Comparison of ENCODE assay signal across 16 cellular contexts in genomic region chr5:84685121-84685520, GRCh38.
DNase-seq lines count a peak whose midpoint lies in the region; ATAC-seq and TF ChIP-seq lines count a peak whose summit lies in the region.
"Had no signal": no experiment of that assay in that cellular context is flagged by ENCODE, and none has a peak within 500 bp of the region (broad histone marks: within the 10 kb centered on the region; RNA-seq: fewer than 3 reads in every experiment).

No MANE protein-coding gene starts in this region.

- CTCF ChIA-PET in WTC11 (lab: Charles Lee) = no interaction called here

- peaks cover 7% of the 10 kb centered on the region; the same call in 1 of the 3 replicates for H3K4me1 Mint-ChIP-seq in GM23338
- peaks cover 17% of the 10 kb centered on the region for H3K4me1 Mint-ChIP-seq in WTC11
- no peaks in the 10 kb centered on the region for H3K4me1 Mint-ChIP-seq in neural progenitor cell
- H3K4me1 Mint-ChIP-seq: CD14-positive monocyte; CD4-positive, alpha-beta memory T cell had no signal

- H3K27me3 ChIP-seq in GM23338 (ENCODE audit: insufficient read depth) = no peaks in the 10 kb centered on the region
- H3K27me3 ChIP-seq in neural progenitor cell = no peaks in the 10 kb centered on the region
- H3K27me3 ChIP-seq: BLaER1 had no signal

- no peaks in the 10 kb centered on the region for H3K9me3 ChIP-seq in neural progenitor cell (ENCODE audit: low read depth)
- H3K9me3 ChIP-seq: BLaER1 had no signal

- no peaks in the 10 kb centered on the region for H3K79me2 ChIP-seq in GM23338 (replicated peaks; ENCODE audit: insufficient read depth)
- no peaks in the 10 kb centered on the region for H3K79me2 ChIP-seq in neural progenitor cell (ENCODE audit: low read depth)

- H3K4me1 ChIP-seq in GM23338 (ENCODE audit: insufficient read depth) (no peaks in the 10 kb centered on the region; the same call in 1 of the 2 replicates), neural progenitor cell (no peaks in the 10 kb centered on the region)
- H3K4me1 ChIP-seq: BLaER1 had no signal

- no peaks in the 10 kb centered on the region for H3K9me2 ChIP-seq in GM23338 (ENCODE audit: insufficient read depth)

- DNase-seq in GM23338 (ENCODE audit: low spot score) = no peak
- DNase-seq in WTC11 (ENCODE audit: low spot score) = no peak
- DNase-seq in fibroblast of the aortic adventitia (ENCODE audit: low read depth) = peak; percentile 17
- no peak for DNase-seq in neural progenitor cell (ENCODE audit: low spot score)
- no peak for DNase-seq in SW480 (ENCODE audit: low spot score)
- no peak for DNase-seq in HUDEP-2 (lab: John Stamatoyannopoulos, UW; ENCODE audit: unreplicated experiment in 76 of 76)
- DNase-seq: 8988T; CD4-positive, alpha-beta memory T cell; DMS153; DMS79; GDM1; HCEC 1CT; IMR-90 had no signal

- H2AFZ ChIP-seq in GM23338 (no peak overlapping the region), neural progenitor cell (replicated peaks) (peak overlapping the region; percentile 43)

- no peak for ATAC-seq in GM23338
- ATAC-seq in WTC11 = no peak
- no peak for ATAC-seq in GM19035 (IDR thresholded peaks at IDR 0.05; ENCODE audit: unreplicated experiment)

- peak overlapping the region; percentile 62 for H3K27ac Mint-ChIP-seq in GM23338
- peak overlapping the region; percentile 26; the same call in 1 of the 2 replicates for H3K27ac Mint-ChIP-seq in WTC11
- no peak overlapping the region for H3K27ac Mint-ChIP-seq in neural progenitor cell
- H3K27ac Mint-ChIP-seq: CD14-positive monocyte; CD4-positive, alpha-beta memory T cell had no signal

- TF ChIP-seq CTCF in GM23338 (conservative IDR thresholded peaks at IDR 0.05; ENCODE audit: low read depth in 2 of 2) (no peak), WTC11 (IDR thresholded peaks at IDR 0.05) (no peak), fibroblast of the aortic adventitia (IDR thresholded peaks at IDR 0.05; ENCODE audit: insufficient read depth, low read length) (no peak), neural progenitor cell (IDR thresholded peaks at IDR 0.05) (no peak)

- H3K27ac ChIP-seq in GM23338 (ENCODE audit: low read depth) = no peak overlapping the region
- H3K27ac ChIP-seq in neural progenitor cell = no peak overlapping the region
- H3K27ac ChIP-seq: BLaER1 had no signal

- H3K4me3 Mint-ChIP-seq in GM23338 = no peak overlapping the region
- H3K4me3 Mint-ChIP-seq in WTC11 = no peak overlapping the region
- no peak overlapping the region for H3K4me3 Mint-ChIP-seq in neural progenitor cell
- H3K4me3 Mint-ChIP-seq: CD14-positive monocyte; CD4-positive, alpha-beta memory T cell had no signal

- H3K36me3 Mint-ChIP-seq in GM23338 (ENCODE audit: low read depth) (no peaks in the 10 kb centered on the region; the same call in 2 of the 3 replicates), WTC11 (peaks cover 15% of the 10 kb centered on the region), neural progenitor cell (no peaks in the 10 kb centered on the region)
- H3K36me3 Mint-ChIP-seq: CD14-positive monocyte; CD4-positive, alpha-beta memory T cell had no signal

- no peaks in the 10 kb centered on the region for H3F3A ChIP-seq in GM23338 (replicated peaks; ENCODE audit: low read depth)
- no peaks in the 10 kb centered on the region for H3F3A ChIP-seq in neural progenitor cell (ENCODE audit: low read depth)

- POLR2A ChIA-PET in WTC11 (lab: Charles Lee) = no interaction called here

- no peak overlapping the region for H3K9ac ChIP-seq in neural progenitor cell
- H3K9ac ChIP-seq: BLaER1 had no signal

- H3K4me2 ChIP-seq in GM23338 = no peak overlapping the region
- H3K4me2 ChIP-seq in neural progenitor cell = no peak overlapping the region
- H3K4me2 ChIP-seq: BLaER1 had no signal

- no peaks in the 10 kb centered on the region for H3K36me3 ChIP-seq in GM23338 (ENCODE audit: insufficient read depth)
- peaks cover 4% of the 10 kb centered on the region for H3K36me3 ChIP-seq in neural progenitor cell
- H3K36me3 ChIP-seq: BLaER1 had no signal

- H4K20me1 ChIP-seq in GM23338 (replicated peaks; ENCODE audit: insufficient read depth) (no peaks in the 10 kb centered on the region), neural progenitor cell (ENCODE audit: low read depth) (no peaks in the 10 kb centered on the region)
- H4K20me1 ChIP-seq: BLaER1 had no signal

- H3K9me3 Mint-ChIP-seq in GM23338 (no peaks in the 10 kb centered on the region), WTC11 (peaks cover 21% of the 10 kb centered on the region), neural progenitor cell (no peaks in the 10 kb centered on the region)

- H3K27me3 Mint-ChIP-seq in GM23338 (ENCODE audit: insufficient read depth, low read depth, poor library complexity) (no peaks in the 10 kb centered on the region), WTC11 (ENCODE audit: low read depth) (no peaks in the 10 kb centered on the region), neural progenitor cell (ENCODE audit: insufficient read depth, low read depth) (no peaks in the 10 kb centered on the region)
- H3K27me3 Mint-ChIP-seq: CD4-positive, alpha-beta memory T cell had no signal

- H3K4me3 ChIP-seq in GM23338 = no peak overlapping the region
- H3K4me3 ChIP-seq in fibroblast of the aortic adventitia (ENCODE audit: low read depth, low read length) = no peak overlapping the region
- H3K4me3 ChIP-seq in neural progenitor cell = no peak overlapping the region
- H3K4me3 ChIP-seq: BLaER1 had no signal

TF ChIP-seq in GM23338, 12 proteins besides CTCF, POLR2A, EP300 and RAD21:
- TF ChIP-seq JUNB (IDR thresholded peaks at IDR 0.05; ENCODE audit: unreplicated experiment) (no peak), EZH2 (IDR thresholded peaks at IDR 0.05; ENCODE audit: low read depth, unreplicated experiment) (no peak), CREB1 (CRISPR knock-in tag; IDR thresholded peaks at IDR 0.05; ENCODE audit: low read depth) (no peak)

TF ChIP-seq in WTC11, 78 proteins besides CTCF, POLR2A, EP300 and RAD21:
- TF ChIP-seq TEAD1 (CRISPR knock-in tag; IDR thresholded peaks at IDR 0.05) = no peak
- no peak for TF ChIP-seq ZBTB21 (CRISPR knock-in tag; IDR thresholded peaks at IDR 0.05; ENCODE audit: borderline replicate concordance)
- no peak for TF ChIP-seq ATF1 (CRISPR knock-in tag; IDR thresholded peaks at IDR 0.05)
